In the genomic region with DNA sequence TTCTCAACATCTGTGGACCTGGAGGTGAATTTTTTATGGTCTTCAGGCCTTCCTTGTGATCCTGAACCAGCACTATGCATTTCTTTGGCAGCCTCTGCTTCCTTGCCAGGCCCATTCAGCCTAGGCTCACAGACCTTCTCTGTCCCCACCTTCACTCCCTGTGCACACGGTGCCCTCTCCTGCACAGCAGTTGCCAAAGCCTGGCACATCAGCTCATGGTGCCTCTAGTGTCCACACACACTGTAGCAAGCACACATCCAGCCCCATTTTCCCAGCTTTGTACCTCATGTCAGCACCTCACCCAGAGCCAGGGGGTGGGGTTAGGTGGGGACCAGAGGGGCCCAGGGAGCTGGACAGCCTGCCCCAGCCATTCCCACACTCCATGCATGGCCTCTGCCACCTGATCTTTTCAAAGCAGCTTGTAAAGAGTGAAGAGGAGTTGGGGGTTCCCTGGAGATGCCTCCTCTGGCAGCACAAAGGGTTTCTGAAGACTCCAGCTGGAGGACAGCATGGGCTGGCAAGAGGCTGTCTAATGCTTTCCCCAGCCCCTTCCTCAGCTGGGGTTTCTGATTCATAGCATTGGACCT, we compare ENCODE assay signal across 13 cellular contexts. TPM values are rescaled to one million over a fixed set of nuclear protein-coding genes. Genes with fewer than 3 reads are reported as not detected.
DNase-seq lines count a peak whose midpoint lies in the region; ATAC-seq, FAIRE-seq and TF ChIP-seq lines count a peak whose summit lies in the region.
"Had no signal": no experiment of that assay in that cellular context is flagged by ENCODE, and none has a peak within 500 bp of the region (broad histone marks: within the 10 kb centered on the region; RNA-seq: fewer than 3 reads in every experiment).

No MANE protein-coding gene starts in this region.

- H3K79me1 ChIP-seq in mesenchymal stem cell (replicated peaks; ENCODE audit: low read length, poor library complexity, severe bottlenecking): no peaks in the 10 kb centered on the region

- no peak overlapping the region for H3K23ac ChIP-seq in mesenchymal stem cell (ENCODE audit: low read length in 2 of 2)

- no peak overlapping the region for H4K91ac ChIP-seq in mesenchymal stem cell (ENCODE audit: low read length)

- WGBS in mesenchymal stem cell: 78% methylated on average over 1 of the region's 1 CpG

- no peak overlapping the region for H2BK120ac ChIP-seq in mesenchymal stem cell (ENCODE audit: low read depth, low read length)

- no peaks in the 10 kb centered on the region for H3K36me3 ChIP-seq in mesenchymal stem cell (ENCODE audit: control insufficient read depth in 1 of 2, insufficient read depth in 2 of 2, low read depth in 1 of 2, low read length in 2 of 2)
- no peaks in the 10 kb centered on the region for H3K36me3 ChIP-seq in colonic mucosa

- H3K4me1 ChIP-seq in mesenchymal stem cell (ENCODE audit: control insufficient read depth, insufficient read depth, low read depth, low read length) (peaks cover 16% of the 10 kb centered on the region), colonic mucosa (no peaks in the 10 kb centered on the region)

- intact Hi-C loops in colonic mucosa (cut with DNase I): loop anchor here (10.0 kb wide), 2 partner anchors 118 to 548 kb away; no protein-coding TSS in a partner anchor

- no peak overlapping the region for H3K4me2 ChIP-seq in mesenchymal stem cell (ENCODE audit: low read length, poor library complexity, severe bottlenecking)

- H3K27me3 ChIP-seq in mesenchymal stem cell (ENCODE audit: control insufficient read depth in 1 of 2, insufficient read depth in 1 of 2, low read length in 2 of 2) (no peaks in the 10 kb centered on the region), colonic mucosa (no peaks in the 10 kb centered on the region)

- H3K4ac ChIP-seq in mesenchymal stem cell (ENCODE audit: low read depth in 1 of 2, low read length in 2 of 2): no peak overlapping the region

- TF ChIP-seq CTCF in cardiac fibroblast (IDR thresholded peaks at IDR 0.05; ENCODE audit: low read depth, low read length) (peak; percentile 59), colonic mucosa (IDR thresholded peaks at IDR 0.05) (no peak)

- no peak overlapping the region for H2AFZ ChIP-seq in mesenchymal stem cell (ENCODE audit: low read depth, low read length)

- H2AK5ac ChIP-seq in mesenchymal stem cell (ENCODE audit: low read length, severe bottlenecking): peak overlapping the region; percentile 38

- peak; percentile 3 for DNase-seq in DMS153 (lab: John Stamatoyannopoulos, UW)
- DNase-seq in HTR-8/SVneo (ENCODE audit: insufficient read length, low spot score): peak; percentile 36
- DNase-seq in cardiac fibroblast (ENCODE audit: low read depth in 2 of 2): peak; percentile 63 to 74
- DNase-seq in mesenchymal stem cell: no peak
- DNase-seq in colonic mucosa: no peak
- no peak for DNase-seq in NCI-H1092 (lab: John Stamatoyannopoulos, UW)
- DNase-seq: activated naive CD4-positive, alpha-beta T cell; NCI-H1092 treated with DMSO at 0.1 percent for 48 hours; T-helper 1 cell had no signal

- no peak overlapping the region for H2BK12ac ChIP-seq in mesenchymal stem cell (ENCODE audit: low read length in 2 of 2)

- ATAC-seq in GM19324 (IDR thresholded peaks at IDR 0.05; ENCODE audit: low FRiP score, unreplicated experiment) (no peak), GM19455 (IDR thresholded peaks at IDR 0.05; ENCODE audit: unreplicated experiment) (no peak)

- H2BK15ac ChIP-seq in mesenchymal stem cell (ENCODE audit: low read depth, poor library complexity, severe bottlenecking): no peak overlapping the region

- H3K18ac ChIP-seq in mesenchymal stem cell (ENCODE audit: low read depth in 1 of 2, low read length in 2 of 2): no peak overlapping the region

- no peak overlapping the region for H3K14ac ChIP-seq in mesenchymal stem cell (ENCODE audit: low read length in 2 of 2)

- H3K9ac ChIP-seq in mesenchymal stem cell (ENCODE audit: low read length) (no peak overlapping the region), colonic mucosa (ENCODE audit: low read depth in 2 of 2, low read length in 2 of 2) (no peak overlapping the region)

- H3K4me3 ChIP-seq in cardiac fibroblast (replicated peaks in 1 of 2; ENCODE audit: low read depth in 2 of 2, low read length in 2 of 2): no peak overlapping the region
- no peak overlapping the region for H3K4me3 ChIP-seq in mesenchymal stem cell (ENCODE audit: insufficient read depth in 1 of 2, low read depth in 1 of 2, low read length in 2 of 2)
- H3K4me3 ChIP-seq in colonic mucosa: no peak overlapping the region

- H3K27ac ChIP-seq in mesenchymal stem cell (ENCODE audit: low read length, poor library complexity, severe bottlenecking) (no peak overlapping the region), colonic mucosa (no peak overlapping the region)

- H3K9me3 ChIP-seq in mesenchymal stem cell (ENCODE audit: control insufficient read depth, low read length) (peaks cover 12% of the 10 kb centered on the region), colonic mucosa (no peaks in the 10 kb centered on the region)

- no peak overlapping the region for H4K8ac ChIP-seq in mesenchymal stem cell (ENCODE audit: low read length)

- no peak for FAIRE-seq in HTR-8/SVneo (lab: Jason Lieb, UNC)

- H2BK5ac ChIP-seq in mesenchymal stem cell (ENCODE audit: low read depth, low read length, poor library complexity, severe bottlenecking): no peak overlapping the region

RNA-seq across cellular contexts. Expression of gene TMEM72, which starts 57.9 kb away (rescaled TPM):
- polyA plus RNA-seq in mesenchymal stem cell (2013, experiment 1 of 2): 0.23 TPM
- polyA plus RNA-seq in mesenchymal stem cell (2013, experiment 2 of 2): 0.11 TPM
- 10 to 100 TPM; 14.5 to 17.6 TPM for total RNA-seq in colonic mucosa
- total RNA-seq: glomerular endothelial cell, pulmonary artery endothelial cell had no signal

Comparison
In these comparisons a context has a peak if more than half of its experiments do, and no peak if none do; other contexts are left out.
1. DNase-seq: peak in DMS153 (single experiment), HTR-8/SVneo (single experiment) and cardiac fibroblast (2 of 2); none in mesenchymal stem cell (single experiment), colonic mucosa (single experiment) and NCI-H1092 (single experiment).